In genomic region chr6:146337376-146337775, GRCh38 we compare ENCODE assay signal across 21 cellular contexts.
"Had no signal": no experiment of that assay in that cellular context is flagged by ENCODE, and none has a peak within 500 bp of the region (broad histone marks: within the 10 kb centered on the region; RNA-seq: fewer than 3 reads in every experiment).

No MANE protein-coding gene starts in this region.

- H3K27me3 Mint-ChIP-seq: stimulated activated memory B cell treated with anti-CD40 and anti-IgM and Interleukin-4, amounts not matched to agents 10 μg/mL and 1 μg/mL and 100 μg/mL, for 72 hours had no signal

- H2AFZ ChIP-seq: neural progenitor cell had no signal

- H3K27me3 ChIP-seq: esophagus muscularis mucosa, heart left ventricle, neural progenitor cell, ovary, right lobe of liver, spleen, tibial nerve, upper lobe of right lung, vagina had no signal

- H3K36me3 Mint-ChIP-seq: natural killer cell; neural progenitor cell; stimulated activated memory B cell treated with anti-CD40 and anti-IgM and Interleukin-4, amounts not matched to agents 10 μg/mL and 1 μg/mL and 100 μg/mL, for 72 hours had no signal

- H3K4me3 Mint-ChIP-seq: endodermal cell; natural killer cell; neural progenitor cell; stimulated activated memory B cell treated with anti-CD40 and anti-IgM and Interleukin-4, amounts not matched to agents 10 μg/mL and 1 μg/mL and 100 μg/mL, for 72 hours; stimulated activated naive CD8-positive, alpha-beta T cell treated with anti-CD3 and anti-CD28 coated beads, Interleukin-15, Interleukin-2, amounts not matched to agents 100 ng/mL and 50 ng/mL, for 24 hours had no signal

- H3K9me3 ChIP-seq: esophagus muscularis mucosa, heart left ventricle, mucosa of descending colon, ovary, right lobe of liver, spleen, tibial nerve, upper lobe of right lung, vagina had no signal

- H3K4me1 Mint-ChIP-seq: natural killer cell; stimulated activated memory B cell treated with anti-CD40 and anti-IgM and Interleukin-4, amounts not matched to agents 10 μg/mL and 1 μg/mL and 100 μg/mL, for 72 hours had no signal

- H3K27ac Mint-ChIP-seq: endodermal cell; natural killer cell; neural progenitor cell; stimulated activated memory B cell treated with anti-CD40 and anti-IgM and Interleukin-4, amounts not matched to agents 10 μg/mL and 1 μg/mL and 100 μg/mL, for 72 hours; stimulated activated naive CD8-positive, alpha-beta T cell treated with anti-CD3 and anti-CD28 coated beads, Interleukin-15, Interleukin-2, amounts not matched to agents 100 ng/mL and 50 ng/mL, for 24 hours had no signal

- H3K4me1 ChIP-seq: neural progenitor cell, right lobe of liver, spleen, tibial nerve, vagina had no signal

- H3K9ac ChIP-seq: neural progenitor cell had no signal

- H3K4me3 ChIP-seq: coronary artery, esophagus muscularis mucosa, heart left ventricle, mucosa of descending colon, neural progenitor cell, ovary, right lobe of liver, spleen, tibial nerve, upper lobe of right lung, vagina had no signal

- H3K4me2 ChIP-seq: neural progenitor cell had no signal

- DNase-seq: effector CD4-positive, alpha-beta T cell; endodermal cell; heart left ventricle; kidney glomerular epithelial cell; mammary epithelial cell; mucosa of descending colon; natural killer cell; ovary; right lobe of liver; spleen; stimulated activated CD4-positive, alpha-beta T cell treated with anti-CD3 and anti-CD28 coated beads, Interleukin-15, amount 100 ng/mL, for 24 hours; stimulated activated CD4-positive, alpha-beta T cell treated with anti-CD3 and anti-CD28 coated beads, Interleukin-1b, Interleukin-23, amount 100 ng/mL, for 48 hours; stimulated activated CD4-positive, alpha-beta T cell treated with anti-CD3 and anti-CD28 coated beads, Interleukin-4, amount 100 ng/mL, for 24 hours; upper lobe of right lung had no signal

- H3K36me3 ChIP-seq: esophagus muscularis mucosa, heart left ventricle, neural progenitor cell, ovary, right lobe of liver, spleen, tibial nerve, upper lobe of right lung, vagina had no signal

- H3K27ac ChIP-seq: coronary artery, esophagus muscularis mucosa, heart left ventricle, neural progenitor cell, ovary, right lobe of liver, spleen, tibial nerve, upper lobe of right lung, vagina had no signal
